Comparison of ENCODE assay signal across 1 cellular context in the genomic region with DNA sequence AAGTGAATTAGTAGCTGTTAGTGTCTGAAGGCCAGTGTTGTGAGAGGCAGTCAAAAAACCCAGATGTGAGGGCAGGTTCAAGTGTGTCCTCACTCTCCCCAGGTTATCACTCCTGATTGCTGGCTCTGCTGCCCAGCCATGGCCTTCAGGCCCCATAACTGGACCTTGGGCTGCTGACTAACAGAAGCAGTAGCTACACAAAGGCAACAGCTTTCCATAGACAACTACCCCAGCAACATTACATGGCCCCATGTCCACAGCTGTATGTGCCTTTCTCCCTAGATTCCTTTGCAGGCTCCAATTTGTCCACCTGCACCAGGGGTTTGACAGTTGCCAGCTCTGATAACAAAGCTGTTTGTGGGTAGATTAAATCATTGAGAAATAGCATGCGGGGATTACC.
TF ChIP-seq lines count a peak whose summit lies in the region.

No MANE protein-coding gene starts in this region.

TF ChIP-seq in K562, 482 proteins besides CTCF, POLR2A, EP300 and RAD21:
- TF ChIP-seq, protein P1, sequence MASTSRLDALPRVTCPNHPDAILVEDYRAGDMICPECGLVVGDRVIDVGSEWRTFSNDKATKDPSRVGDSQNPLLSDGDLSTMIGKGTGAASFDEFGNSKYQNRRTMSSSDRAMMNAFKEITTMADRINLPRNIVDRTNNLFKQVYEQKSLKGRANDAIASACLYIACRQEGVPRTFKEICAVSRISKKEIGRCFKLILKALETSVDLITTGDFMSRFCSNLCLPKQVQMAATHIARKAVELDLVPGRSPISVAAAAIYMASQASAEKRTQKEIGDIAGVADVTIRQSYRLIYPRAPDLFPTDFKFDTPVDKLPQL (IDR thresholded peaks at IDR 0.05; ENCODE audit: extremely low read depth, insufficient read length), result no peak
- TF ChIP-seq POLR2B (IDR thresholded peaks at IDR 0.05; ENCODE audit: low read depth, partially characterized antibody) (no peak), TRIM24 (IDR thresholded peaks at IDR 0.05) (0 out of 4 replicates have a peak, but pooled peaks of 1 of the 2 experiments have one; percentile 14), TEAD4 (IDR thresholded peaks at IDR 0.05; ENCODE audit: low read length) (peak; percentile 37; the same call in 1 of the 2 replicates), TEAD4 (CRISPR knock-in tag; IDR thresholded peaks at IDR 0.05; ENCODE audit: borderline replicate concordance) (no peak), U2AF2 (optimal IDR thresholded peaks at IDR 0.05; ENCODE audit: low read depth, low read length) (no peak), KAT8 (IDR thresholded peaks at IDR 0.05; ENCODE audit: low read depth) (no peak), RAD51 (IDR thresholded peaks at IDR 0.05; ENCODE audit: borderline replicate concordance, low read depth) (no peak), CBFA2T3 (IDR thresholded peaks at IDR 0.05) (peak; percentile 47), ZNF175 (CRISPR knock-in tag; IDR thresholded peaks at IDR 0.05; ENCODE audit: low read depth) (no peak), NCOA2 (IDR thresholded peaks at IDR 0.05; ENCODE audit: partially characterized antibody in 2 of 2) (no peak)
- TF ChIP-seq, protein P2, sequence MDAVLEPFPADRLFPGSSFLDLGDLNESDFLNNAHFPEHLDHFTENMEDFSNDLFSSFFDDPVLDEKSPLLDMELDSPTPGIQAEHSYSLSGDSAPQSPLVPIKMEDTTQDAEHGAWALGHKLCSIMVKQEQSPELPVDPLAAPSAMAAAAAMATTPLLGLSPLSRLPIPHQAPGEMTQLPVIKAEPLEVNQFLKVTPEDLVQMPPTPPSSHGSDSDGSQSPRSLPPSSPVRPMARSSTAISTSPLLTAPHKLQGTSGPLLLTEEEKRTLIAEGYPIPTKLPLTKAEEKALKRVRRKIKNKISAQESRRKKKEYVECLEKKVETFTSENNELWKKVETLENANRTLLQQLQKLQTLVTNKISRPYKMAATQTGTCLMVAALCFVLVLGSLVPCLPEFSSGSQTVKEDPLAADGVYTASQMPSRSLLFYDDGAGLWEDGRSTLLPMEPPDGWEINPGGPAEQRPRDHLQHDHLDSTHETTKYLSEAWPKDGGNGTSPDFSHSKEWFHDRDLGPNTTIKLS (IDR thresholded peaks at IDR 0.05; ENCODE audit: borderline replicate concordance, low read depth), result no peak
- TF ChIP-seq, protein P3, sequence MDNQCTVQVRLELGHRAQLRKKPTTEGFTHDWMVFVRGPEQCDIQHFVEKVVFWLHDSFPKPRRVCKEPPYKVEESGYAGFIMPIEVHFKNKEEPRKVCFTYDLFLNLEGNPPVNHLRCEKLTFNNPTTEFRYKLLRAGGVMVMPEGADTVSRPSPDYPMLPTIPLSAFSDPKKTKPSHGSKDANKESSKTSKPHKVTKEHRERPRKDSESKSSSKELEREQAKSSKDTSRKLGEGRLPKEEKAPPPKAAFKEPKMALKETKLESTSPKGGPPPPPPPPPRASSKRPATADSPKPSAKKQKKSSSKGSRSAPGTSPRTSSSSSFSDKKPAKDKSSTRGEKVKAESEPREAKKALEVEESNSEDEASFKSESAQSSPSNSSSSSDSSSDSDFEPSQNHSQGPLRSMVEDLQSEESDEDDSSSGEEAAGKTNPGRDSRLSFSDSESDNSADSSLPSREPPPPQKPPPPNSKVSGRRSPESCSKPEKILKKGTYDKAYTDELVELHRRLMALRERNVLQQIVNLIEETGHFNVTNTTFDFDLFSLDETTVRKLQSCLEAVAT (IDR thresholded peaks at IDR 0.05), result no peak
- TF ChIP-seq, protein P4, sequence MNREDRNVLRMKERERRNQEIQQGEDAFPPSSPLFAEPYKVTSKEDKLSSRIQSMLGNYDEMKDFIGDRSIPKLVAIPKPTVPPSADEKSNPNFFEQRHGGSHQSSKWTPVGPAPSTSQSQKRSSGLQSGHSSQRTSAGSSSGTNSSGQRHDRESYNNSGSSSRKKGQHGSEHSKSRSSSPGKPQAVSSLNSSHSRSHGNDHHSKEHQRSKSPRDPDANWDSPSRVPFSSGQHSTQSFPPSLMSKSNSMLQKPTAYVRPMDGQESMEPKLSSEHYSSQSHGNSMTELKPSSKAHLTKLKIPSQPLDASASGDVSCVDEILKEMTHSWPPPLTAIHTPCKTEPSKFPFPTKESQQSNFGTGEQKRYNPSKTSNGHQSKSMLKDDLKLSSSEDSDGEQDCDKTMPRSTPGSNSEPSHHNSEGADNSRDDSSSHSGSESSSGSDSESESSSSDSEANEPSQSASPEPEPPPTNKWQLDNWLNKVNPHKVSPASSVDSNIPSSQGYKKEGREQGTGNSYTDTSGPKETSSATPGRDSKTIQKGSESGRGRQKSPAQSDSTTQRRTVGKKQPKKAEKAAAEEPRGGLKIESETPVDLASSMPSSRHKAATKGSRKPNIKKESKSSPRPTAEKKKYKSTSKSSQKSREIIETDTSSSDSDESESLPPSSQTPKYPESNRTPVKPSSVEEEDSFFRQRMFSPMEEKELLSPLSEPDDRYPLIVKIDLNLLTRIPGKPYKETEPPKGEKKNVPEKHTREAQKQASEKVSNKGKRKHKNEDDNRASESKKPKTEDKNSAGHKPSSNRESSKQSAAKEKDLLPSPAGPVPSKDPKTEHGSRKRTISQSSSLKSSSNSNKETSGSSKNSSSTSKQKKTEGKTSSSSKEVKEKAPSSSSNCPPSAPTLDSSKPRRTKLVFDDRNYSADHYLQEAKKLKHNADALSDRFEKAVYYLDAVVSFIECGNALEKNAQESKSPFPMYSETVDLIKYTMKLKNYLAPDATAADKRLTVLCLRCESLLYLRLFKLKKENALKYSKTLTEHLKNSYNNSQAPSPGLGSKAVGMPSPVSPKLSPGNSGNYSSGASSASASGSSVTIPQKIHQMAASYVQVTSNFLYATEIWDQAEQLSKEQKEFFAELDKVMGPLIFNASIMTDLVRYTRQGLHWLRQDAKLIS (CRISPR knock-in tag; IDR thresholded peaks at IDR 0.05), result no peak
- TF ChIP-seq, protein P5, sequence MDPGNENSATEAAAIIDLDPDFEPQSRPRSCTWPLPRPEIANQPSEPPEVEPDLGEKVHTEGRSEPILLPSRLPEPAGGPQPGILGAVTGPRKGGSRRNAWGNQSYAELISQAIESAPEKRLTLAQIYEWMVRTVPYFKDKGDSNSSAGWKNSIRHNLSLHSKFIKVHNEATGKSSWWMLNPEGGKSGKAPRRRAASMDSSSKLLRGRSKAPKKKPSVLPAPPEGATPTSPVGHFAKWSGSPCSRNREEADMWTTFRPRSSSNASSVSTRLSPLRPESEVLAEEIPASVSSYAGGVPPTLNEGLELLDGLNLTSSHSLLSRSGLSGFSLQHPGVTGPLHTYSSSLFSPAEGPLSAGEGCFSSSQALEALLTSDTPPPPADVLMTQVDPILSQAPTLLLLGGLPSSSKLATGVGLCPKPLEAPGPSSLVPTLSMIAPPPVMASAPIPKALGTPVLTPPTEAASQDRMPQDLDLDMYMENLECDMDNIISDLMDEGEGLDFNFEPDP (CRISPR knock-in tag; IDR thresholded peaks at IDR 0.05), result no peak
